18 cellular contexts compared by ENCODE assay signal in the genomic region with DNA sequence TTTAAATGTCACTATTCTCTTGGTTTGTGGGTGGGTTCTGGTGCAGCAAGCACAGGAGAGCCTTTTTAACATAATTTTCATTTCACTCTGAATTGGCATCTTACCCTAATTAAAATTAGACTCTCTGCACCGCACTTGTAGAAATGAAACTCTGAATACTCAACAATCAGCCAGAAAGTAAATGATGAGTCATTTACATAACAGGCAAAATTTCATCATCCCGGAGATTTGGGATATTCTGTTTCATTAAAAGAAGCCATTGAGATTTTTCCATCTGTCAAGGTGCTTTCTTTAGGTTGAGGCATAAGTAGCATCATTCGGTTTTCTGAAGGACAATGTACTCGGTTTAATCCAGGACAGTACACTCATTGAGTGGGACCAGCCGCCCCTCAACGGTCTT.
DNase-seq lines count a peak whose midpoint lies in the region; ATAC-seq, FAIRE-seq and TF ChIP-seq lines count a peak whose summit lies in the region.
"Had no signal": no experiment of that assay in that cellular context is flagged by ENCODE, and none has a peak within 500 bp of the region (broad histone marks: within the 10 kb centered on the region; RNA-seq: fewer than 3 reads in every experiment).

No MANE protein-coding gene starts in this region.

- peaks cover 52 to 59% of the 10 kb centered on the region in 2 donors for H3K4me1 Mint-ChIP-seq in natural killer cell
- no peaks in the 10 kb centered on the region for H3K4me1 Mint-ChIP-seq in progenitor cell of endocrine pancreas (ENCODE audit: low read depth)

- H3K27me3 Mint-ChIP-seq in natural killer cell (ENCODE audit: low read depth in 2 of 2) (no peaks in the 10 kb centered on the region), progenitor cell of endocrine pancreas (peaks cover 13% of the 10 kb centered on the region)
- H3K27me3 Mint-ChIP-seq: CD8-positive, alpha-beta memory T cell; stimulated activated naive CD8-positive, alpha-beta T cell treated with anti-CD3 and anti-CD28 coated beads, Interleukin-15, amount 100 ng/mL, for 72 hours had no signal

- ATAC-seq in natural killer cell (no peak), GM21737 (IDR thresholded peaks at IDR 0.05; ENCODE audit: unreplicated experiment) (no peak)

- TF ChIP-seq CTCF in bronchial epithelial cell (IDR thresholded peaks at IDR 0.05; ENCODE audit: insufficient read depth, low read length, severe bottlenecking) (no peak), natural killer cell (IDR thresholded peaks at IDR 0.05) (no peak), right atrium auricular region (IDR thresholded peaks at IDR 0.05) (no peak), progenitor cell of endocrine pancreas (IDR thresholded peaks at IDR 0.05; ENCODE audit: unreplicated experiment) (no peak)

- H3K4me1 ChIP-seq in right atrium auricular region = peaks cover 0 to 36% of the 10 kb centered on the region in 2 donors

- H3K27me3 ChIP-seq in bronchial epithelial cell (ENCODE audit: control insufficient read depth, insufficient read depth, low read length) (no peaks in the 10 kb centered on the region), right atrium auricular region (no peaks in the 10 kb centered on the region)

- peaks cover 1% of the 10 kb centered on the region for H3K36me3 ChIP-seq in bronchial epithelial cell (ENCODE audit: control insufficient read depth, insufficient read depth, low read length)
- no peaks in the 10 kb centered on the region for H3K36me3 ChIP-seq in right atrium auricular region

- intact Hi-C loops in natural killer cell (cut with micrococcal nuclease) = no loop called here

- no peak overlapping the region for H3K27ac ChIP-seq in right atrium auricular region

- no peaks in the 10 kb centered on the region for H3K9me3 ChIP-seq in right atrium auricular region

- H3K4me3 ChIP-seq in bronchial epithelial cell (ENCODE audit: low read depth, low read length) = no peak overlapping the region
- no peak overlapping the region for H3K4me3 ChIP-seq in right atrium auricular region

- H3K36me3 Mint-ChIP-seq in natural killer cell (no peaks in the 10 kb centered on the region), progenitor cell of endocrine pancreas (ENCODE audit: insufficient read depth) (no peaks in the 10 kb centered on the region)

- H3K27ac Mint-ChIP-seq in natural killer cell (peak overlapping the region; percentile 17 to 79), progenitor cell of endocrine pancreas (no peak overlapping the region)
- H3K27ac Mint-ChIP-seq: stimulated activated naive CD8-positive, alpha-beta T cell treated with anti-CD3 and anti-CD28 coated beads, Interleukin-15, amount 100 ng/mL, for 72 hours had no signal

- H3K9me3 Mint-ChIP-seq in natural killer cell = no peaks in the 10 kb centered on the region
- H3K9me3 Mint-ChIP-seq in progenitor cell of endocrine pancreas (ENCODE audit: low read depth) = no peaks in the 10 kb centered on the region
- H3K9me3 Mint-ChIP-seq: CD8-positive, alpha-beta memory T cell; stimulated activated naive CD8-positive, alpha-beta T cell treated with anti-CD3 and anti-CD28 coated beads, Interleukin-15, amount 100 ng/mL, for 72 hours had no signal

- DNase-seq in CD1c-positive myeloid dendritic cell (ENCODE audit: extremely low spot score) = peak; percentile 20
- DNase-seq in LHCN-M2 (ENCODE audit: low read depth) = peak; percentile 47
- peak; percentile 72 for DNase-seq in bronchial epithelial cell (ENCODE audit: low read depth)
- no peak for DNase-seq in natural killer cell
- DNase-seq in stimulated activated CD4-positive, alpha-beta T cell treated with anti-CD3 and anti-CD28 coated beads, Interleukin-15, amount 100 ng/mL, for 24 hours = no peak
- no peak for DNase-seq in right atrium auricular region (ENCODE audit: low spot score)
- no peak for DNase-seq in progenitor cell of endocrine pancreas (ENCODE audit: low spot score, unreplicated experiment)
- DNase-seq: activated CD8-positive, alpha-beta memory T cell treated with anti-CD3 and anti-CD28 coated beads for 24 hours; activated naive CD4-positive, alpha-beta T cell treated with anti-CD3 and anti-CD28 coated beads, Interleukin-2, amount 50 U/mL, for 16 hours; CD8-positive, alpha-beta memory T cell; dermis blood vessel endothelial cell; kidney; NCI-H1436; NCI-H748 treated with DMSO at 0.1 percent for 48 hours; retina; SHP77 treated with DMSO at 0.1 percent for 48 hours; stimulated activated naive CD8-positive, alpha-beta T cell treated with anti-CD3 and anti-CD28 coated beads, Interleukin-15, amount 100 ng/mL, for 72 hours had no signal

- H3K4me3 Mint-ChIP-seq in natural killer cell (no peak overlapping the region), progenitor cell of endocrine pancreas (ENCODE audit: low read depth) (no peak overlapping the region)
- H3K4me3 Mint-ChIP-seq: stimulated activated naive CD8-positive, alpha-beta T cell treated with anti-CD3 and anti-CD28 coated beads, Interleukin-15, amount 100 ng/mL, for 72 hours had no signal

- no peak for FAIRE-seq in bronchial epithelial cell (lab: Jason Lieb, UNC)
- FAIRE-seq: kidney had no signal

Comparison
In these comparisons a context has a peak if more than half of its experiments do, and no peak if none do; other contexts are left out.
1. DNase-seq: peak in CD1c-positive myeloid dendritic cell (single experiment), LHCN-M2 (single experiment) and bronchial epithelial cell (single experiment); none in natural killer cell (single experiment), stimulated activated CD4-positive, alpha-beta T cell treated with anti-CD3 and anti-CD28 coated beads, Interleukin-15, amount 100 ng/mL, for 24 hours (single experiment), right atrium auricular region (single experiment) and progenitor cell of endocrine pancreas (single experiment).